In genomic region chr2:217099561-217099960, GRCh38 we compare ENCODE assay signal across 17 cellular contexts.
DNase-seq lines count a peak whose midpoint lies in the region; ATAC-seq and TF ChIP-seq lines count a peak whose summit lies in the region.
"Had no signal": no experiment of that assay in that cellular context is flagged by ENCODE, and none has a peak within 500 bp of the region (broad histone marks: within the 10 kb centered on the region; RNA-seq: fewer than 3 reads in every experiment).

No MANE protein-coding gene starts in this region.

- no peaks in the 10 kb centered on the region for H3K36me3 Mint-ChIP-seq in nephron (ENCODE audit: low read depth)

- H3K4me1 Mint-ChIP-seq in nephron: peaks cover 18% of the 10 kb centered on the region

- H3K4me3 Mint-ChIP-seq in nephron: no peak overlapping the region
- H3K4me3 Mint-ChIP-seq: activated B cell treated with CpG ODN at 0.5 μM for 24 hours; HFFc6; neural crest cell; stimulated activated naive CD8-positive, alpha-beta T cell treated with anti-CD3 and anti-CD28 coated beads, Interleukin-15, amount 100 ng/mL, for 72 hours had no signal

- H3K9me3 Mint-ChIP-seq in nephron: no peaks in the 10 kb centered on the region
- H3K9me3 Mint-ChIP-seq: activated B cell treated with CpG ODN at 0.5 μM for 24 hours; HFFc6; stimulated activated naive CD8-positive, alpha-beta T cell treated with anti-CD3 and anti-CD28 coated beads, Interleukin-15, amount 100 ng/mL, for 72 hours had no signal

- no peak for ATAC-seq in GM19023 (IDR thresholded peaks at IDR 0.05; ENCODE audit: unreplicated experiment)
- ATAC-seq: stimulated activated naive CD8-positive, alpha-beta T cell treated with anti-CD3 and anti-CD28 coated beads, Interleukin-15, amount 100 ng/mL, for 72 hours had no signal

- TF ChIP-seq CTCF in AG10803 (conservative IDR thresholded peaks at IDR 0.05; ENCODE audit: low read length): no peak
- no peak for TF ChIP-seq CTCF in fibroblast of mammary gland (conservative IDR thresholded peaks at IDR 0.05; ENCODE audit: control insufficient read depth, insufficient read depth, low read depth, low read length)
- TF ChIP-seq CTCF in nephron (IDR thresholded peaks at IDR 0.05; ENCODE audit: unreplicated experiment in 3 of 3): no peak

- H3K27ac Mint-ChIP-seq in nephron: peak overlapping the region in 2 of 3 experiments; percentile 18 to 41
- H3K27ac Mint-ChIP-seq: activated B cell treated with CpG ODN at 0.5 μM for 24 hours; HFFc6; stimulated activated naive CD8-positive, alpha-beta T cell treated with anti-CD3 and anti-CD28 coated beads, Interleukin-15, amount 100 ng/mL, for 72 hours had no signal

- H3K4me3 ChIP-seq in AG10803 (ENCODE audit: low read length): no peak overlapping the region
- no peak overlapping the region for H3K4me3 ChIP-seq in fibroblast of mammary gland (ENCODE audit: control insufficient read depth, low read depth, low read length)
- H3K4me3 ChIP-seq: SJSA1 had no signal

- peak; percentile 48 for DNase-seq in AG10803 (ENCODE audit: low read depth)
- peak; percentile 35 for DNase-seq in M059J (ENCODE audit: low read depth)
- peak; percentile 84 for DNase-seq in fibroblast of mammary gland (ENCODE audit: low read depth)
- DNase-seq in mucosa of gallbladder (ENCODE audit: low spot score): no peak
- DNase-seq in activated CD4-positive, alpha-beta T cell treated with anti-CD3 and anti-CD28 coated beads for 1 hour: no peak
- no peak for DNase-seq in mesenteric fat pad (ENCODE audit: low spot score)
- DNase-seq: activated B cell treated with CpG ODN at 0.5 μM for 24 hours; activated effector memory CD4-positive, alpha-beta T cell treated with anti-CD3 and anti-CD28 coated beads, Interleukin-2, amount 50 U/mL, for 16 hours; amniotic stem cell; HFFc6; NCI-H1694 treated with DMSO at 0.1 percent for 48 hours; NCI-H526; stimulated activated naive CD8-positive, alpha-beta T cell treated with anti-CD3 and anti-CD28 coated beads, Interleukin-15, amount 100 ng/mL, for 72 hours had no signal

- H3K27me3 Mint-ChIP-seq in nephron (ENCODE audit: low read depth): no peaks in the 10 kb centered on the region

Comparison
In these comparisons a context has a peak if more than half of its experiments do, and no peak if none do; other contexts are left out.
1. DNase-seq: peak in AG10803 (single experiment), M059J (single experiment) and fibroblast of mammary gland (single experiment); none in mucosa of gallbladder (single experiment), activated CD4-positive, alpha-beta T cell treated with anti-CD3 and anti-CD28 coated beads for 1 hour (single experiment) and mesenteric fat pad (single experiment).